ENCODE assay signal across 1 cellular context in genomic region chr22:37680191-37680851, GRCh38.
TF ChIP-seq lines count a peak whose summit lies in the region.

No MANE protein-coding gene starts in this region.

TF ChIP-seq in endothelial cell of umbilical vein, 7 proteins besides CTCF, POLR2A, EP300 and RAD21:
- peak; percentile 40 for TF ChIP-seq POLR2AphosphoS5 (IDR thresholded peaks at IDR 0.05; ENCODE audit: insufficient read depth, low read depth, low read length)
- no peak for TF ChIP-seq JUN (IDR thresholded peaks at IDR 0.05; ENCODE audit: borderline replicate concordance, insufficient read depth, insufficient read length, low read depth)
- TF ChIP-seq, protein P1, sequence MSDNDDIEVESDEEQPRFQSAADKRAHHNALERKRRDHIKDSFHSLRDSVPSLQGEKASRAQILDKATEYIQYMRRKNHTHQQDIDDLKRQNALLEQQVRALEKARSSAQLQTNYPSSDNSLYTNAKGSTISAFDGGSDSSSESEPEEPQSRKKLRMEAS (IDR thresholded peaks at IDR 0.05; ENCODE audit: insufficient read depth, insufficient read length) = no peak
- no peak for TF ChIP-seq EZH2 (IDR thresholded peaks at IDR 0.05; ENCODE audit: borderline replicate concordance, low read depth, low read length, severe bottlenecking)
- no peak for TF ChIP-seq FOS (IDR thresholded peaks at IDR 0.05; ENCODE audit: borderline replicate concordance, insufficient read depth, low read length)
- no peak for TF ChIP-seq MYC (IDR thresholded peaks at IDR 0.05; ENCODE audit: low read depth, low read length)
- TF ChIP-seq GATA2 (IDR thresholded peaks at IDR 0.05; ENCODE audit: insufficient read depth, insufficient read length, low read depth, low read length) = no peak
TF ChIP-seq in endothelial cell of umbilical vein: peak in this region for 1.
